Comparison of ENCODE assay signal across 18 cellular contexts in genomic region chr1:30808067-30808662, GRCh38. TPM values are rescaled to one million over a fixed set of nuclear protein-coding genes. Genes with fewer than 3 reads are reported as not detected.
DNase-seq lines count a peak whose midpoint lies in the region; ATAC-seq and TF ChIP-seq lines count a peak whose summit lies in the region.
"Had no signal": no experiment of that assay in that cellular context is flagged by ENCODE, and none has a peak within 500 bp of the region (broad histone marks: within the 10 kb centered on the region; RNA-seq: fewer than 3 reads in every experiment).

No MANE protein-coding gene starts in this region.

- H3K27ac ChIP-seq in adrenal gland (peak overlapping the region in 3 of 5 donors; percentile 72 to 89 (median 83)), muscle layer of colon (ENCODE audit: low read depth, low read length) (peak overlapping the region; percentile 76)
- H3K27ac ChIP-seq: thoracic aorta had no signal

- H3K9me3 ChIP-seq in adrenal gland (replicated peaks in 1 of 3) (no peaks in the 10 kb centered on the region), muscle layer of colon (ENCODE audit: low read length) (no peaks in the 10 kb centered on the region)
- H3K9me3 ChIP-seq: heart left ventricle, Peyer's patch, thoracic aorta had no signal

- no peak for ATAC-seq in activated CD8-positive, alpha-beta T cell treated with anti-CD3 and anti-CD28 coated beads, Interleukin-2, amount 10 ng/mL, durations not matched to agents 7 days and 5 days
- ATAC-seq: activated CD8-positive, alpha-beta memory T cell treated with anti-CD3 and anti-CD28 coated beads, Interleukin-2, amount 10 ng/mL, durations not matched to agents 7 days and 5 days; left colon had no signal

- intact Hi-C loops in adrenal gland (cut with DNase I) = no loop called here

- peaks cover 14% of the 10 kb centered on the region for H3K27me3 Mint-ChIP-seq in endothelial cell (ENCODE audit: unreplicated experiment)
- peaks cover 69% of the 10 kb centered on the region for H3K27me3 Mint-ChIP-seq in activated CD8-positive, alpha-beta T cell treated with anti-CD3 and anti-CD28 coated beads, Interleukin-2, amount 10 ng/mL, durations not matched to agents 7 days and 5 days (ENCODE audit: low read depth)

- H3K4me1 ChIP-seq in adrenal gland (replicated peaks in 1 of 2) = peaks cover 25 to 45% of the 10 kb centered on the region in 2 donors
- peaks cover 35% of the 10 kb centered on the region for H3K4me1 ChIP-seq in muscle layer of colon (ENCODE audit: insufficient read depth, low read length)

- WGBS in adrenal gland, 4 donors = 83 to 91% (median 84%) methylated on average over 3 of the region's 3 CpGs

- H3K9ac ChIP-seq in muscle layer of colon (ENCODE audit: low read length) = no peak overlapping the region

- CTCF ChIA-PET in activated CD8-positive, alpha-beta T cell treated with anti-CD3 and anti-CD28 coated beads, Interleukin-2, amount 10 ng/mL, durations not matched to agents 7 days and 5 days (lab: Charles Lee) = interaction anchor here (0.9 to 2.4 kb wide), 2 partner anchors 28 to 121 kb away, joined by 3 to 6 read pairs; no protein-coding TSS in a partner anchor

- H3K27me3 ChIP-seq in adrenal gland (no peaks in the 10 kb centered on the region), muscle layer of colon (ENCODE audit: control insufficient read depth in 1 of 2, insufficient read depth in 2 of 2, low read length in 2 of 2) (no peaks in the 10 kb centered on the region)

- DNase-seq in M059J (ENCODE audit: low read depth) = peak; percentile 26
- DNase-seq in adrenal gland = peak in 1 of 7 donors; percentile 13
- DNase-seq in endothelial cell (ENCODE audit: low spot score) = no peak
- DNase-seq in activated CD8-positive, alpha-beta T cell treated with anti-CD3 and anti-CD28 coated beads, Interleukin-2, amount 10 ng/mL, durations not matched to agents 7 days and 5 days = no peak
- no peak for DNase-seq in NCI-H1105 treated with DMSO at 0.1 percent for 48 hours (lab: John Stamatoyannopoulos, UW)
- no peak for DNase-seq in H4 (ENCODE audit: low spot score)
- DNase-seq: activated CD4-positive, alpha-beta T cell treated with anti-CD3 and anti-CD28 coated beads, Interleukin-2, amount 10 ng/mL, durations not matched to agents 24 days and 14 days; activated CD8-positive, alpha-beta memory T cell treated with anti-CD3 and anti-CD28 coated beads, Interleukin-2, amount 10 ng/mL, durations not matched to agents 7 days and 5 days; MV-4-11; Peyer's patch; stimulated activated CD4-positive, alpha-beta T cell treated with anti-CD3 and anti-CD28 coated beads, Interleukin-4, amount 100 ng/mL, for 4 hours; stimulated activated naive CD4-positive, alpha-beta T cell had no signal

- no peak overlapping the region for H3K27ac Mint-ChIP-seq in endothelial cell (ENCODE audit: unreplicated experiment)
- H3K27ac Mint-ChIP-seq in activated CD8-positive, alpha-beta T cell treated with anti-CD3 and anti-CD28 coated beads, Interleukin-2, amount 10 ng/mL, durations not matched to agents 7 days and 5 days = no peak overlapping the region
- H3K27ac Mint-ChIP-seq: activated CD4-positive, alpha-beta T cell treated with anti-CD3 and anti-CD28 coated beads, Interleukin-2, amount 10 ng/mL, durations not matched to agents 24 days and 14 days; activated CD8-positive, alpha-beta memory T cell treated with anti-CD3 and anti-CD28 coated beads, Interleukin-2, amount 10 ng/mL, durations not matched to agents 7 days and 5 days; activated naive CD4-positive, alpha-beta T cell treated with anti-CD3 and anti-CD28 coated beads, Interleukin-2, amount 50 U/mL, for 24 hours; T-helper 2 cell treated with Interferon-gamma antibody and Interleukin-4, amounts not matched to agents 5 μg/mL and 100 μg/mL, for 36 hours had no signal

- no peak for TF ChIP-seq POLR2A in adrenal gland (IDR thresholded peaks at IDR 0.05)

- H3K9me3 Mint-ChIP-seq in endothelial cell (ENCODE audit: unreplicated experiment) = no peaks in the 10 kb centered on the region
- no peaks in the 10 kb centered on the region for H3K9me3 Mint-ChIP-seq in activated CD8-positive, alpha-beta T cell treated with anti-CD3 and anti-CD28 coated beads, Interleukin-2, amount 10 ng/mL, durations not matched to agents 7 days and 5 days (ENCODE audit: insufficient read depth)
- H3K9me3 Mint-ChIP-seq: activated CD4-positive, alpha-beta T cell treated with anti-CD3 and anti-CD28 coated beads, Interleukin-2, amount 10 ng/mL, durations not matched to agents 24 days and 14 days; activated naive CD4-positive, alpha-beta T cell treated with anti-CD3 and anti-CD28 coated beads, Interleukin-2, amount 50 U/mL, for 24 hours; T-helper 2 cell treated with Interferon-gamma antibody and Interleukin-4, amounts not matched to agents 5 μg/mL and 100 μg/mL, for 36 hours had no signal

- TF ChIP-seq CTCF in adrenal gland (IDR thresholded peaks at IDR 0.05) (no peak), endothelial cell (IDR thresholded peaks at IDR 0.05; ENCODE audit: unreplicated experiment) (no peak)

- POLR2A ChIA-PET in activated CD8-positive, alpha-beta T cell treated with anti-CD3 and anti-CD28 coated beads, Interleukin-2, amount 10 ng/mL, durations not matched to agents 7 days and 5 days (lab: Charles Lee) = no interaction called here

- no peaks in the 10 kb centered on the region for H3K36me3 ChIP-seq in adrenal gland (replicated peaks in 1 of 2)
- H3K36me3 ChIP-seq in muscle layer of colon (ENCODE audit: insufficient read depth, low read length) = no peaks in the 10 kb centered on the region
- H3K36me3 ChIP-seq: heart left ventricle, Peyer's patch, thoracic aorta had no signal

- H3K4me3 ChIP-seq in adrenal gland (no peak overlapping the region), muscle layer of colon (ENCODE audit: low read depth in 1 of 2, low read length in 2 of 2) (no peak overlapping the region)
- H3K4me3 ChIP-seq: Peyer's patch, thoracic aorta had no signal

- H3K4me1 Mint-ChIP-seq in endothelial cell (ENCODE audit: unreplicated experiment) = peaks cover 22% of the 10 kb centered on the region
- H3K4me1 Mint-ChIP-seq in activated CD8-positive, alpha-beta T cell treated with anti-CD3 and anti-CD28 coated beads, Interleukin-2, amount 10 ng/mL, durations not matched to agents 7 days and 5 days (ENCODE audit: low read depth) = no peaks in the 10 kb centered on the region
- H3K4me1 Mint-ChIP-seq: activated CD4-positive, alpha-beta T cell treated with anti-CD3 and anti-CD28 coated beads, Interleukin-2, amount 10 ng/mL, durations not matched to agents 24 days and 14 days; activated CD8-positive, alpha-beta memory T cell treated with anti-CD3 and anti-CD28 coated beads, Interleukin-2, amount 10 ng/mL, durations not matched to agents 7 days and 5 days; activated naive CD4-positive, alpha-beta T cell treated with anti-CD3 and anti-CD28 coated beads, Interleukin-2, amount 50 U/mL, for 24 hours had no signal

- no peak overlapping the region for H3K4me3 Mint-ChIP-seq in endothelial cell (ENCODE audit: unreplicated experiment)
- no peak overlapping the region for H3K4me3 Mint-ChIP-seq in activated CD8-positive, alpha-beta T cell treated with anti-CD3 and anti-CD28 coated beads, Interleukin-2, amount 10 ng/mL, durations not matched to agents 7 days and 5 days
- H3K4me3 Mint-ChIP-seq: activated CD4-positive, alpha-beta T cell treated with anti-CD3 and anti-CD28 coated beads, Interleukin-2, amount 10 ng/mL, durations not matched to agents 24 days and 14 days; activated CD8-positive, alpha-beta memory T cell treated with anti-CD3 and anti-CD28 coated beads, Interleukin-2, amount 10 ng/mL, durations not matched to agents 7 days and 5 days; activated naive CD4-positive, alpha-beta T cell treated with anti-CD3 and anti-CD28 coated beads, Interleukin-2, amount 50 U/mL, for 24 hours; T-helper 2 cell treated with Interferon-gamma antibody and Interleukin-4, amounts not matched to agents 5 μg/mL and 100 μg/mL, for 36 hours had no signal

- H3K36me3 Mint-ChIP-seq in endothelial cell (ENCODE audit: low read depth, unreplicated experiment) = no peaks in the 10 kb centered on the region
- no peaks in the 10 kb centered on the region for H3K36me3 Mint-ChIP-seq in activated CD8-positive, alpha-beta T cell treated with anti-CD3 and anti-CD28 coated beads, Interleukin-2, amount 10 ng/mL, durations not matched to agents 7 days and 5 days (ENCODE audit: low read depth)
- H3K36me3 Mint-ChIP-seq: activated CD8-positive, alpha-beta memory T cell treated with anti-CD3 and anti-CD28 coated beads, Interleukin-2, amount 10 ng/mL, durations not matched to agents 7 days and 5 days; activated naive CD4-positive, alpha-beta T cell treated with anti-CD3 and anti-CD28 coated beads, Interleukin-2, amount 50 U/mL, for 24 hours had no signal

RNA-seq across cellular contexts. Expression of gene LAPTM5, which starts 50.6 kb away (rescaled TPM):
- 3.4 and 4.1 TPM in 2 replicates for total RNA-seq in M059J (2014; rRNA removed; shearing (Covaris generic))
- total RNA-seq in adrenal gland (100 to 1,000 TPM in 5 of 8 donors, 10 to 100 TPM in 3; 24.0 to 176 (median 130) TPM), endothelial cell (ENCODE audit: unreplicated experiment) (80.5 TPM)
- polyA plus RNA-seq in adrenal gland = 100 to 1,000 TPM in 1 of 3 donors, 10 to 100 TPM in 2; 85.9 to 177 (median 97.1) TPM
- 100 to 1,000 TPM; 407 to 413 TPM for total RNA-seq in activated CD8-positive, alpha-beta T cell treated with anti-CD3 and anti-CD28 coated beads, Interleukin-2, amount 10 ng/mL, durations not matched to agents 7 days and 5 days
- 0.10 TPM in 1 of 2 replicates, not detected in the other for total RNA-seq in H4 (2014; rRNA removed; shearing (Covaris generic))
